Comparison of ENCODE assay signal across 14 cellular contexts in genomic region chr11:56889986-56890385, GRCh38.
A peak's percentile ranks its signal among the peaks of the same experiment; 100 is the strongest.
DNase-seq lines count a peak whose midpoint lies in the region; TF ChIP-seq lines count a peak whose summit lies in the region.
"Had no signal": no experiment of that assay in that cellular context is flagged by ENCODE, and none has a peak within 500 bp of the region (broad histone marks: within the 10 kb centered on the region; RNA-seq: fewer than 3 reads in every experiment).

No MANE protein-coding gene starts in this region.

- H3K9me3 ChIP-seq in mammary epithelial cell (replicated peaks; ENCODE audit: insufficient read depth, low read length), result no peaks in the 10 kb centered on the region
- H3K9me3 ChIP-seq: BE2C had no signal

- DNase-seq in ELF-1 (ENCODE audit: low read depth, low spot score) (peak; percentile 9), mammary epithelial cell (peak; percentile 74), fibroblast of mammary gland (ENCODE audit: low read depth) (peak; percentile 18), cerebellar cortex (ENCODE audit: low spot score) (no peak), HCEC 1CT (no peak), GM19238 (ENCODE audit: insufficient read length, low spot score) (no peak), NCI-H2196 treated with DMSO at 0.1 percent for 48 hours (lab: John Stamatoyannopoulos, UW; ENCODE audit: unreplicated experiment) (no peak)
- DNase-seq: BE2C; CD4-positive, alpha-beta memory T cell; DMS153; DMS79 treated with DMSO at 0.1 percent for 48 hours; EL; GDM1 had no signal

- no TSS peak for BruUV-seq in mammary epithelial cell (replicated peaks; lab: Mats Ljungman, UMichigan)

- no peak overlapping the region for H3K4me2 ChIP-seq in mammary epithelial cell (ENCODE audit: insufficient read depth, low read depth, low read length)

- TF ChIP-seq CTCF in mammary epithelial cell (conservative IDR thresholded peaks at IDR 0.05 in 1 of 2, IDR thresholded peaks at IDR 0.05 in 1 of 2; ENCODE audit: extremely low read depth in 1 of 2, insufficient read depth in 1 of 2, low read depth in 1 of 2, low read length in 2 of 2), result no peak
- TF ChIP-seq CTCF in fibroblast of mammary gland (conservative IDR thresholded peaks at IDR 0.05; ENCODE audit: control insufficient read depth, insufficient read depth, low read depth, low read length), result no peak

- no peak overlapping the region for H3K27ac ChIP-seq in mammary epithelial cell (ENCODE audit: insufficient read depth, low read depth, low read length)
- H3K27ac ChIP-seq: C4-2B had no signal

- H3K9ac ChIP-seq in mammary epithelial cell (ENCODE audit: insufficient read depth, low read length), result no peak overlapping the region

- no peaks in the 10 kb centered on the region for H3K27me3 ChIP-seq in mammary epithelial cell (ENCODE audit: insufficient read depth, low read length)
- H3K27me3 ChIP-seq: BE2C had no signal

- 87% methylated on average over 4 of the region's 4 CpGs for WGBS in mammary epithelial cell (ENCODE audit: low coverage, missing lambda C conversion rate)

- no peak overlapping the region for H2AFZ ChIP-seq in mammary epithelial cell (ENCODE audit: low read depth, low read length)

- no peaks in the 10 kb centered on the region for H3K79me2 ChIP-seq in mammary epithelial cell (ENCODE audit: insufficient read depth, low read length)

- peaks cover 10% of the 10 kb centered on the region for H3K4me1 ChIP-seq in mammary epithelial cell (ENCODE audit: insufficient read depth, low read length)
- H3K4me1 ChIP-seq: BE2C had no signal

- CTCF ChIA-PET in mammary epithelial cell (lab: Charles Lee; ENCODE audit: low non-redundant PET), result no interaction called here

- H4K20me1 ChIP-seq in mammary epithelial cell (ENCODE audit: insufficient read depth, low read length), result no peaks in the 10 kb centered on the region

- H3K36me3 ChIP-seq in mammary epithelial cell (ENCODE audit: insufficient read depth, low read length), result no peaks in the 10 kb centered on the region
- H3K36me3 ChIP-seq: BE2C had no signal

- dilution Hi-C loops in mammary epithelial cell (cut with HindIII; ENCODE audit: low sequenced_read_pairs), result no loop called here

- H3K4me3 ChIP-seq in mammary epithelial cell (replicated peaks in 1 of 3; ENCODE audit: insufficient read depth in 1 of 3, low read depth in 2 of 3, low read length in 3 of 3), result no peak overlapping the region
- no peak overlapping the region for H3K4me3 ChIP-seq in fibroblast of mammary gland (ENCODE audit: control insufficient read depth, low read depth, low read length)

- in situ Hi-C loops in mammary epithelial cell (cut with MboI; ENCODE audit: low sequenced_read_pairs in 2 of 2), result no loop called here

- intact Hi-C loops in mammary epithelial cell (cut with micrococcal nuclease), result no loop called here

Comparison
In these comparisons a context has a peak if more than half of its experiments do, and no peak if none do; other contexts are left out.
1. DNase-seq: peak in ELF-1 (single experiment), mammary epithelial cell (single experiment) and fibroblast of mammary gland (single experiment); none in cerebellar cortex (single experiment), HCEC 1CT (single experiment), GM19238 (single experiment) and NCI-H2196 treated with DMSO at 0.1 percent for 48 hours (single experiment).